In genomic region chr7:149293338-149293737, GRCh38 we compare ENCODE assay signal across 16 cellular contexts. TPM values are rescaled to one million over a fixed set of nuclear protein-coding genes. Genes with fewer than 3 reads are reported as not detected.
DNase-seq lines count a peak whose midpoint lies in the region; ATAC-seq and TF ChIP-seq lines count a peak whose summit lies in the region.
"Had no signal": no experiment of that assay in that cellular context is flagged by ENCODE, and none has a peak within 500 bp of the region (broad histone marks: within the 10 kb centered on the region; RNA-seq: fewer than 3 reads in every experiment).

No MANE protein-coding gene starts in this region.

- no peak overlapping the region for H2BK12ac ChIP-seq in H9 (ENCODE audit: insufficient read length, low read depth, low read length)

- no peak overlapping the region for H3K23ac ChIP-seq in H9 (ENCODE audit: insufficient read length, low read depth, low read length)

- H2AFZ ChIP-seq in H9 (ENCODE audit: low read length), result no peak overlapping the region

- H3K79me2 ChIP-seq in H9 (ENCODE audit: insufficient read depth, low read length), result no peaks in the 10 kb centered on the region

- H3K9ac ChIP-seq in H9 (ENCODE audit: extremely low read depth, insufficient read length, low read length) (no peak overlapping the region), endodermal cell (ENCODE audit: extremely low read depth, low read length, poor library complexity, severe bottlenecking) (no peak overlapping the region)

- no peak overlapping the region for H3K4me2 ChIP-seq in H9 (ENCODE audit: insufficient read depth, insufficient read length, low read length)
- H3K4me2 ChIP-seq: A549 had no signal

- H3K4ac ChIP-seq in H9 (ENCODE audit: low read depth, low read length), result no peak overlapping the region

- H3K27ac Mint-ChIP-seq in H9 (no peak overlapping the region; a peak in 1 of 7 replicates), endodermal cell (no peak overlapping the region)
- H3K27ac Mint-ChIP-seq in stimulated activated effector memory CD8-positive, alpha-beta T cell treated with anti-CD3 and anti-CD28 coated beads, Interleukin-12 subunit alpha, Interleukin-12 subunit beta, amount 100 ng/mL, for 72 hours, result peak overlapping the region; percentile 23
- peak overlapping the region in 1 of 2 donors; percentile 65 for H3K27ac Mint-ChIP-seq in natural killer cell treated with Interleukin-12 subunit alpha and Interleukin-12 subunit beta and Interleukin-15 and Interleukin-18, amount 100 ng/mL, for 72 hours
- H3K27ac Mint-ChIP-seq: CD8-positive, alpha-beta T cell had no signal

- H3K4me3 Mint-ChIP-seq in H9 (no peak overlapping the region), endodermal cell (no peak overlapping the region)
- no peak overlapping the region for H3K4me3 Mint-ChIP-seq in stimulated activated effector memory CD8-positive, alpha-beta T cell treated with anti-CD3 and anti-CD28 coated beads, Interleukin-12 subunit alpha, Interleukin-12 subunit beta, amount 100 ng/mL, for 72 hours
- no peak overlapping the region for H3K4me3 Mint-ChIP-seq in natural killer cell treated with Interleukin-12 subunit alpha and Interleukin-12 subunit beta and Interleukin-15 and Interleukin-18, amount 100 ng/mL, for 72 hours
- H3K4me3 Mint-ChIP-seq: CD14-positive monocyte; CD8-positive, alpha-beta T cell; IgD-negative memory B cell had no signal

- no peak overlapping the region for H2BK15ac ChIP-seq in H9 (ENCODE audit: low read depth, low read length)

- H3K4me1 Mint-ChIP-seq in H9 (peaks cover under 1 to 2% of the 10 kb centered on the region in 2 experiments; a peak in 3 of 4 replicates), endodermal cell (no peaks in the 10 kb centered on the region)
- peaks cover 21% of the 10 kb centered on the region for H3K4me1 Mint-ChIP-seq in stimulated activated effector memory CD8-positive, alpha-beta T cell treated with anti-CD3 and anti-CD28 coated beads, Interleukin-12 subunit alpha, Interleukin-12 subunit beta, amount 100 ng/mL, for 72 hours
- peaks cover 5% of the 10 kb centered on the region in 2 donors for H3K4me1 Mint-ChIP-seq in natural killer cell treated with Interleukin-12 subunit alpha and Interleukin-12 subunit beta and Interleukin-15 and Interleukin-18, amount 100 ng/mL, for 72 hours (ENCODE audit: low read depth in 2 of 2)
- H3K4me1 Mint-ChIP-seq: CD14-positive monocyte had no signal

- H3K27me3 Mint-ChIP-seq in H9 (ENCODE audit: low read depth), result no peaks in the 10 kb centered on the region; the same call in 1 of the 2 replicates
- no peaks in the 10 kb centered on the region for H3K27me3 Mint-ChIP-seq in endodermal cell (ENCODE audit: insufficient read depth)
- no peaks in the 10 kb centered on the region for H3K27me3 Mint-ChIP-seq in natural killer cell treated with Interleukin-12 subunit alpha and Interleukin-12 subunit beta and Interleukin-15 and Interleukin-18, amount 100 ng/mL, for 72 hours
- H3K27me3 Mint-ChIP-seq: IgD-negative memory B cell had no signal

- H3K27me3 ChIP-seq in heart left ventricle (no peaks in the 10 kb centered on the region), H9 (ENCODE audit: insufficient read depth, low read length) (no peaks in the 10 kb centered on the region), endodermal cell (ENCODE audit: control insufficient read depth, insufficient read depth, low read length, poor library complexity, severe bottlenecking) (no peaks in the 10 kb centered on the region), ovary (no peaks in the 10 kb centered on the region)

- no peak for TF ChIP-seq CTCF in heart left ventricle (IDR thresholded peaks at IDR 0.05)
- TF ChIP-seq CTCF in H9 (conservative IDR thresholded peaks at IDR 0.05), result 0 out of 3 replicates have a peak, but pooled peaks have one; percentile 10
- TF ChIP-seq CTCF in endodermal cell (conservative IDR thresholded peaks at IDR 0.05), result peak; percentile 26
- no peak for TF ChIP-seq CTCF in ovary (IDR thresholded peaks at IDR 0.05)

- no peaks in the 10 kb centered on the region for H3K23me2 ChIP-seq in H9 (ENCODE audit: insufficient read length, low read depth, low read length, poor library complexity, severe bottlenecking)

- WGBS in heart left ventricle, 4 donors, result 92 to 99% (median 95%) methylated on average over 4 to 9 of the region's 9 CpGs
- no CpG with 5 or more reads among the region's 9 CpGs for WGBS in H9 (ENCODE audit: extremely low coverage, insufficient read length, low lambda C conversion rate)
- whole genome bisulfite sequencing in endodermal cell (ENCODE audit: insufficient coverage in 1 of 2, insufficient read length in 1 of 2), 2 experiments, result 91 to 95% methylated on average over 6 to 9 of the region's 9 CpGs
- WGBS in ovary, 3 donors, result 91 to 93% (median 93%) methylated on average over 9 of the region's 9 CpGs

- H3K4me1 ChIP-seq in heart left ventricle (peaks cover 0 to 13% (median 1%) of the 10 kb centered on the region in 12 donors), H9 (ENCODE audit: insufficient read depth, low read length) (no peaks in the 10 kb centered on the region), endodermal cell (ENCODE audit: control insufficient read depth, insufficient read depth, low read length) (no peaks in the 10 kb centered on the region), ovary (ENCODE audit: insufficient read depth) (peaks cover 10% of the 10 kb centered on the region)
- H3K4me1 ChIP-seq: A549, Caco-2, HAP-1 had no signal

- ATAC-seq in Right ventricle myocardium inferior (no peak), heart left ventricle (no peak)
- ATAC-seq in stimulated activated effector memory CD8-positive, alpha-beta T cell treated with anti-CD3 and anti-CD28 coated beads, Interleukin-12 subunit alpha, Interleukin-12 subunit beta, amount 100 ng/mL, for 72 hours, result no peak
- ATAC-seq in natural killer cell treated with Interleukin-12 subunit alpha and Interleukin-12 subunit beta and Interleukin-15 and Interleukin-18, amount 100 ng/mL, for 72 hours, result no peak
- ATAC-seq: A549; CD8-positive, alpha-beta T cell had no signal

- H3K4me3 ChIP-seq in heart left ventricle (no peak overlapping the region), endodermal cell (ENCODE audit: low read length) (no peak overlapping the region), ovary (no peak overlapping the region)
- H3K4me3 ChIP-seq: A549, HAP-1 had no signal

- intact Hi-C loops in Right ventricle myocardium inferior (cut with DNase I) (no loop called here), heart left ventricle (cut with DNase I) (no loop called here), ovary (cut with DNase I) (no loop called here)

- no peaks in the 10 kb centered on the region for H4K20me1 ChIP-seq in H9 (ENCODE audit: control insufficient read depth, insufficient read depth, insufficient read length)

- no peaks in the 10 kb centered on the region for H3K79me1 ChIP-seq in H9 (ENCODE audit: insufficient read depth, low read depth, low read length, poor library complexity, severe bottlenecking)

- no peak overlapping the region for H4K91ac ChIP-seq in H9 (ENCODE audit: insufficient read length, low read depth, low read length)

- H2AK5ac ChIP-seq in H9 (ENCODE audit: insufficient read length, low read length), result no peak overlapping the region

- H3K36me3 ChIP-seq in heart left ventricle (peaks cover 0 to 21% (median 4%) of the 10 kb centered on the region in 9 donors), endodermal cell (ENCODE audit: control insufficient read depth, insufficient read depth, low read length) (no peaks in the 10 kb centered on the region), ovary (no peaks in the 10 kb centered on the region)
- H3K36me3 ChIP-seq: HAP-1 had no signal

- H3T11ph ChIP-seq in H9 (ENCODE audit: low read length), result no peak overlapping the region

- no peak overlapping the region for H2BK5ac ChIP-seq in H9 (ENCODE audit: insufficient read length, low read length)

- no peak overlapping the region for H2BK120ac ChIP-seq in H9 (ENCODE audit: low read depth, low read length, poor library complexity, severe bottlenecking)

- no peak overlapping the region for H3K56ac ChIP-seq in H9 (ENCODE audit: insufficient read length, low read depth, low read length)

- no peak for TF ChIP-seq EP300 in ovary (IDR thresholded peaks at IDR 0.05)

- no peak overlapping the region for H3K27ac ChIP-seq in heart left ventricle
- H3K27ac ChIP-seq in H9 (ENCODE audit: insufficient read length, low read depth, low read length), result no peak overlapping the region
- no peak overlapping the region for H3K27ac ChIP-seq in endodermal cell (ENCODE audit: low read depth, low read length)
- H3K27ac ChIP-seq in ovary, result no peak overlapping the region
- H3K27ac ChIP-seq: A549 had no signal

- H4K8ac ChIP-seq in H9 (replicated peaks; ENCODE audit: insufficient read length, low read depth, low read length), result no peak overlapping the region

- TF ChIP-seq POLR2A in heart left ventricle (IDR thresholded peaks at IDR 0.05) (no peak), ovary (IDR thresholded peaks at IDR 0.05) (no peak)

- no peak overlapping the region for H4K5ac ChIP-seq in H9 (ENCODE audit: insufficient read length, low read depth, low read length)

- no peak overlapping the region for H2BK20ac ChIP-seq in H9 (ENCODE audit: low read depth, low read length, poor library complexity, severe bottlenecking)

- peak; percentile 52 for DNase-seq in Right ventricle myocardium inferior (ENCODE audit: missing footprints)
- DNase-seq in heart left ventricle, result no peak
- no peak for DNase-seq in H9
- no peak for DNase-seq in endodermal cell
- no peak for DNase-seq in stimulated activated effector memory CD8-positive, alpha-beta T cell treated with anti-CD3 and anti-CD28 coated beads, Interleukin-12 subunit alpha, Interleukin-12 subunit beta, amount 100 ng/mL, for 72 hours (ENCODE audit: low spot score in 2 of 2)
- DNase-seq in ovary, result no peak
- DNase-seq in stimulated activated CD4-positive, alpha-beta T cell treated with anti-CD3 and anti-CD28 coated beads, Interleukin-2, amount 100 ng/mL, for 24 hours, result no peak
- no peak for DNase-seq in natural killer cell treated with Interleukin-12 subunit alpha and Interleukin-12 subunit beta and Interleukin-15 and Interleukin-18, amount 100 ng/mL, for 72 hours (ENCODE audit: low spot score)
- DNase-seq: Caco-2; CD8-positive, alpha-beta T cell; DMS53; GF-D8 had no signal

- no peak overlapping the region for H3K14ac ChIP-seq in H9 (ENCODE audit: insufficient read depth, low read length)

- H3K9me3 ChIP-seq in heart left ventricle, result no peaks in the 10 kb centered on the region
- peaks cover 3% of the 10 kb centered on the region for H3K9me3 ChIP-seq in H9 (ENCODE audit: control insufficient read depth, low read depth, low read length)
- H3K9me3 ChIP-seq in endodermal cell (ENCODE audit: control insufficient read depth, low read length), result no peaks in the 10 kb centered on the region
- H3K9me3 ChIP-seq in ovary, result no peaks in the 10 kb centered on the region
- H3K9me3 ChIP-seq: A549, Caco-2, HAP-1 had no signal

- H3K36me3 Mint-ChIP-seq in H9 (ENCODE audit: insufficient read depth in 1 of 3, low read depth in 3 of 3) (peaks cover 2 to 13% (median 5%) of the 10 kb centered on the region in 3 experiments), endodermal cell (ENCODE audit: low read depth) (peaks cover 5% of the 10 kb centered on the region)
- H3K36me3 Mint-ChIP-seq in stimulated activated effector memory CD8-positive, alpha-beta T cell treated with anti-CD3 and anti-CD28 coated beads, Interleukin-12 subunit alpha, Interleukin-12 subunit beta, amount 100 ng/mL, for 72 hours, result no peaks in the 10 kb centered on the region
- H3K36me3 Mint-ChIP-seq in natural killer cell treated with Interleukin-12 subunit alpha and Interleukin-12 subunit beta and Interleukin-15 and Interleukin-18, amount 100 ng/mL, for 72 hours, result no peaks in the 10 kb centered on the region

- peaks cover 0 to under 1% of the 10 kb centered on the region in 2 experiments; a peak in 2 of 5 replicates for H3K9me3 Mint-ChIP-seq in H9
- H3K9me3 Mint-ChIP-seq in endodermal cell, result peaks cover under 1% of the 10 kb centered on the region
- H3K9me3 Mint-ChIP-seq in stimulated activated effector memory CD8-positive, alpha-beta T cell treated with anti-CD3 and anti-CD28 coated beads, Interleukin-12 subunit alpha, Interleukin-12 subunit beta, amount 100 ng/mL, for 72 hours, result no peaks in the 10 kb centered on the region
- no peaks in the 10 kb centered on the region for H3K9me3 Mint-ChIP-seq in natural killer cell treated with Interleukin-12 subunit alpha and Interleukin-12 subunit beta and Interleukin-15 and Interleukin-18, amount 100 ng/mL, for 72 hours
- H3K9me3 Mint-ChIP-seq: CD8-positive, alpha-beta T cell had no signal

- no peak overlapping the region for H3K18ac ChIP-seq in H9 (ENCODE audit: insufficient read length, low read depth, low read length)

RNA-seq across cellular contexts. Expression of gene ZNF783, which starts 31.3 kb away (rescaled TPM):
- 4.3 TPM for total RNA-seq in Right ventricle myocardium inferior
- 1 to 10 TPM; 2.8 to 9.0 (median 3.4) TPM for total RNA-seq in heart left ventricle
- 1 to 10 TPM; 3.0 to 3.3 TPM for polyA plus RNA-seq in heart left ventricle
- total RNA-seq in H9 (2021), result 13.5 and 13.6 TPM in 2 replicates
- 10 to 100 TPM; 12.1 to 13.2 TPM for total RNA-seq in endodermal cell
- 9.0 TPM for polyA plus RNA-seq in endodermal cell (2013, experiment 1 of 2)
- polyA plus RNA-seq in endodermal cell (2013, experiment 2 of 2), result 6.3 TPM
- total RNA-seq in ovary, result 10 to 100 TPM; 11.6 to 27.6 (median 21.2) TPM
- polyA plus RNA-seq in ovary, result 10 to 100 TPM in 1 of 2 donors, 1 to 10 TPM in 1; 5.5 to 12.2 TPM
- total RNA-seq in natural killer cell treated with Interleukin-12 subunit alpha and Interleukin-12 subunit beta and Interleukin-15 and Interleukin-18, amount 100 ng/mL, for 72 hours, result 10 to 100 TPM; 14.0 to 27.9 TPM

RNA-seq across cellular contexts. Expression of gene ZNF212, which starts 53.9 kb away (rescaled TPM):
- total RNA-seq in Right ventricle myocardium inferior (4.8 TPM), heart left ventricle (1 to 10 TPM; 3.4 to 6.3 (median 4.3) TPM), H9 (2021) (21.1 and 22.9 TPM in 2 replicates), endodermal cell (10 to 100 TPM; 15.8 to 17.6 TPM), ovary (10 to 100 TPM in 5 of 7 donors, 1 to 10 TPM in 2; 5.4 to 16.0 (median 11.8) TPM)
- polyA plus RNA-seq in heart left ventricle (1 to 10 TPM; 3.9 to 4.9 TPM), ovary (10 to 100 TPM in 1 of 2 donors, 1 to 10 TPM in 1; 7.0 to 11.0 TPM)
- 12.5 TPM for polyA plus RNA-seq in endodermal cell (2013, experiment 1 of 2)
- polyA plus RNA-seq in endodermal cell (2013, experiment 2 of 2), result 12.9 TPM
- 10 to 100 TPM; 11.5 to 19.9 TPM for total RNA-seq in natural killer cell treated with Interleukin-12 subunit alpha and Interleukin-12 subunit beta and Interleukin-15 and Interleukin-18, amount 100 ng/mL, for 72 hours

Comparison
In these comparisons a context has a peak if more than half of its experiments do, and no peak if none do; other contexts are left out.
1. CTCF ChIP-seq: peak in H9 (single experiment) and endodermal cell (single experiment); none in heart left ventricle (0 of 12) and ovary (0 of 3).